Comparison of ENCODE assay signal across 20 cellular contexts in genomic region chr22:44199866-44200265, GRCh38. TPM values are rescaled to one million over a fixed set of nuclear protein-coding genes. Genes with fewer than 3 reads are reported as not detected.
DNase-seq lines count a peak whose midpoint lies in the region; ATAC-seq and TF ChIP-seq lines count a peak whose summit lies in the region.
"Had no signal": no experiment of that assay in that cellular context is flagged by ENCODE, and none has a peak within 500 bp of the region (broad histone marks: within the 10 kb centered on the region; RNA-seq: fewer than 3 reads in every experiment).

No MANE protein-coding gene starts in this region.

- H3K36me3 ChIP-seq in neuronal stem cell (replicated peaks in 1 of 2; ENCODE audit: control insufficient read depth in 2 of 2, insufficient read depth in 2 of 2, low read length in 2 of 2), result no peaks in the 10 kb centered on the region
- H3K36me3 ChIP-seq in GM23338 (ENCODE audit: insufficient read depth), result no peaks in the 10 kb centered on the region
- H3K36me3 ChIP-seq: BE2C, HAP-1 had no signal

- ATAC-seq in Right ventricle myocardium inferior (no peak), left ventricle myocardium superior (no peak), HG03135 (IDR thresholded peaks at IDR 0.05; ENCODE audit: unreplicated experiment) (no peak), GM23338 (no peak)
- no peak for ATAC-seq in central memory CD8-positive, alpha-beta T cell (replicated peaks; ENCODE audit: extremely low read depth, poor library complexity, severe bottlenecking)
- ATAC-seq: A549, GM12878, Panc1 had no signal

- H3K79me2 ChIP-seq in GM23338 (replicated peaks; ENCODE audit: insufficient read depth), result no peaks in the 10 kb centered on the region

- H3K27me3 Mint-ChIP-seq in central memory CD8-positive, alpha-beta T cell, result no peaks in the 10 kb centered on the region
- peaks cover 3% of the 10 kb centered on the region for H3K27me3 Mint-ChIP-seq in GM23338 (ENCODE audit: insufficient read depth, low read depth, poor library complexity)
- H3K27me3 Mint-ChIP-seq: CD4-positive, alpha-beta memory T cell had no signal

- peaks cover 0 to 2% of the 10 kb centered on the region in 2 donors for H3K4me1 ChIP-seq in neuronal stem cell (ENCODE audit: control insufficient read depth in 2 of 2, insufficient read depth in 1 of 2, low read depth in 1 of 2, low read length in 2 of 2)
- no peaks in the 10 kb centered on the region for H3K4me1 ChIP-seq in GM23338 (ENCODE audit: insufficient read depth)
- H3K4me1 ChIP-seq: A549, HAP-1 had no signal

- no peaks in the 10 kb centered on the region for H3K9me2 ChIP-seq in GM23338 (ENCODE audit: insufficient read depth)

- peak overlapping the region; percentile 81 for H2AK5ac ChIP-seq in neuronal stem cell (ENCODE audit: low read depth, low read length)

- H2BK120ac ChIP-seq in neuronal stem cell (ENCODE audit: low read depth, low read length), result peak overlapping the region; percentile 52

- no peak overlapping the region for H3K4me3 Mint-ChIP-seq in central memory CD8-positive, alpha-beta T cell
- no peak overlapping the region for H3K4me3 Mint-ChIP-seq in GM23338

- TF ChIP-seq CTCF in GM23338 (conservative IDR thresholded peaks at IDR 0.05; ENCODE audit: low read depth in 2 of 2), result no peak

- DNase-seq in Right ventricle myocardium inferior (ENCODE audit: missing footprints), result peak; percentile 51
- no peak for DNase-seq in left ventricle myocardium superior
- no peak for DNase-seq in central memory CD8-positive, alpha-beta T cell (ENCODE audit: low spot score in 2 of 2)
- no peak for DNase-seq in neuronal stem cell (ENCODE audit: low spot score)
- DNase-seq in GM23338 (ENCODE audit: low spot score), result no peak
- no peak for DNase-seq in stimulated activated CD4-positive, alpha-beta T cell treated with anti-CD3 and anti-CD28 coated beads, Interleukin-2, amount 100 ng/mL, for 48 hours
- DNase-seq: BE2C; CD4-positive, alpha-beta memory T cell; DND-41; GM23248; NCI-H1105; NCI-H2029 treated with DMSO at 0.1 percent for 48 hours; NCI-H510A treated with DMSO at 0.1 percent for 48 hours; NCI-H774 had no signal

- H2BK12ac ChIP-seq in neuronal stem cell (ENCODE audit: low read length), result no peak overlapping the region

- H3K14ac ChIP-seq in neuronal stem cell (ENCODE audit: low read length), result no peak overlapping the region

- H3K27ac ChIP-seq in neuronal stem cell (replicated peaks; ENCODE audit: low read length) (no peak overlapping the region), GM23338 (ENCODE audit: low read depth) (no peak overlapping the region)
- H3K27ac ChIP-seq: A549, GM23248, KMS-11 had no signal

- H3K9ac ChIP-seq in neuronal stem cell (ENCODE audit: low read depth, low read length, poor library complexity), result no peak overlapping the region
- H3K9ac ChIP-seq: GM23248, KMS-11 had no signal

- H2AFZ ChIP-seq in neuronal stem cell (ENCODE audit: low read length), result no peak overlapping the region
- no peak overlapping the region for H2AFZ ChIP-seq in GM23338
- H2AFZ ChIP-seq: GM23248 had no signal

- peaks cover 2% of the 10 kb centered on the region for H3K79me1 ChIP-seq in neuronal stem cell (ENCODE audit: low read depth, low read length)

- H3K4me3 ChIP-seq in neuronal stem cell (ENCODE audit: low read length in 2 of 2) (no peak overlapping the region), GM23338 (no peak overlapping the region)
- H3K4me3 ChIP-seq: A549, GM12878, GM23248, HAP-1 had no signal

- H3K27ac Mint-ChIP-seq in central memory CD8-positive, alpha-beta T cell (ENCODE audit: low read depth), result peak overlapping the region; percentile 0
- no peak overlapping the region for H3K27ac Mint-ChIP-seq in GM23338

- WGBS in neuronal stem cell (ENCODE audit: extremely low coverage in 2 of 2, insufficient read length in 2 of 2, insufficient replicate concordance in 1 of 2), 2 donors, result no CpG with 5 or more reads among the region's 5 CpGs

- peak overlapping the region; percentile 27 for H2BK15ac ChIP-seq in neuronal stem cell (ENCODE audit: low read length)

- H3K4me1 Mint-ChIP-seq in central memory CD8-positive, alpha-beta T cell, result peaks cover 32% of the 10 kb centered on the region
- peaks cover 6% of the 10 kb centered on the region; the same call in 1 of the 3 replicates for H3K4me1 Mint-ChIP-seq in GM23338

- intact Hi-C loops in Right ventricle myocardium inferior (cut with DNase I), result no loop called here
- intact Hi-C loops in left ventricle myocardium superior (cut with micrococcal nuclease), result no loop called here

- no peaks in the 10 kb centered on the region for H3F3A ChIP-seq in GM23338 (replicated peaks; ENCODE audit: low read depth)

- peaks cover 20% of the 10 kb centered on the region for H3K36me3 Mint-ChIP-seq in central memory CD8-positive, alpha-beta T cell (ENCODE audit: insufficient read depth)
- H3K36me3 Mint-ChIP-seq in GM23338 (ENCODE audit: low read depth), result no peaks in the 10 kb centered on the region

- no peak overlapping the region for H4K91ac ChIP-seq in neuronal stem cell (ENCODE audit: low read depth, low read length, poor library complexity)

- no peaks in the 10 kb centered on the region for H3K9me3 ChIP-seq in neuronal stem cell (replicated peaks in 1 of 2; ENCODE audit: control insufficient read depth in 2 of 2, insufficient read depth in 1 of 2, low read depth in 1 of 2, low read length in 2 of 2)
- H3K9me3 ChIP-seq: A549, BE2C, HAP-1 had no signal

- H2BK5ac ChIP-seq in neuronal stem cell (ENCODE audit: low read length), result no peak overlapping the region

- H3K4ac ChIP-seq in neuronal stem cell (ENCODE audit: low read length), result no peak overlapping the region

- H3K27me3 ChIP-seq in neuronal stem cell (ENCODE audit: control insufficient read depth in 3 of 3, insufficient read depth in 3 of 3, low read depth in 1 of 3, low read length in 3 of 3) (peaks cover 0 to 37% (median 0%) of the 10 kb centered on the region in 3 experiments), GM23338 (ENCODE audit: insufficient read depth) (no peaks in the 10 kb centered on the region)
- H3K27me3 ChIP-seq: BE2C had no signal

- no peak overlapping the region for H4K8ac ChIP-seq in neuronal stem cell (ENCODE audit: low read depth, low read length)

- peak overlapping the region; percentile 42 for H3K18ac ChIP-seq in neuronal stem cell (ENCODE audit: low read length)

- no peak overlapping the region for H3K4me2 ChIP-seq in neuronal stem cell (ENCODE audit: insufficient read depth, low read length, poor library complexity, severe bottlenecking)
- H3K4me2 ChIP-seq in GM23338, result no peak overlapping the region
- H3K4me2 ChIP-seq: A549, KMS-11 had no signal

- no peak overlapping the region for H3K23ac ChIP-seq in neuronal stem cell (ENCODE audit: low read depth, low read length, poor library complexity)

- H3K9me3 Mint-ChIP-seq in central memory CD8-positive, alpha-beta T cell, result no peaks in the 10 kb centered on the region
- H3K9me3 Mint-ChIP-seq in GM23338, result no peaks in the 10 kb centered on the region
- H3K9me3 Mint-ChIP-seq: CD4-positive, alpha-beta memory T cell had no signal

- no peaks in the 10 kb centered on the region for H4K20me1 ChIP-seq in GM23338 (replicated peaks; ENCODE audit: insufficient read depth)

TF ChIP-seq in GM23338, 12 proteins besides CTCF, POLR2A, EP300 and RAD21 (continues in another document):
- no peak for TF ChIP-seq POLR2AphosphoS5 (IDR thresholded peaks at IDR 0.05; ENCODE audit: low read depth)
- no peak for TF ChIP-seq STAT1 (IDR thresholded peaks at IDR 0.05; ENCODE audit: unreplicated experiment)
- TF ChIP-seq, protein P1, sequence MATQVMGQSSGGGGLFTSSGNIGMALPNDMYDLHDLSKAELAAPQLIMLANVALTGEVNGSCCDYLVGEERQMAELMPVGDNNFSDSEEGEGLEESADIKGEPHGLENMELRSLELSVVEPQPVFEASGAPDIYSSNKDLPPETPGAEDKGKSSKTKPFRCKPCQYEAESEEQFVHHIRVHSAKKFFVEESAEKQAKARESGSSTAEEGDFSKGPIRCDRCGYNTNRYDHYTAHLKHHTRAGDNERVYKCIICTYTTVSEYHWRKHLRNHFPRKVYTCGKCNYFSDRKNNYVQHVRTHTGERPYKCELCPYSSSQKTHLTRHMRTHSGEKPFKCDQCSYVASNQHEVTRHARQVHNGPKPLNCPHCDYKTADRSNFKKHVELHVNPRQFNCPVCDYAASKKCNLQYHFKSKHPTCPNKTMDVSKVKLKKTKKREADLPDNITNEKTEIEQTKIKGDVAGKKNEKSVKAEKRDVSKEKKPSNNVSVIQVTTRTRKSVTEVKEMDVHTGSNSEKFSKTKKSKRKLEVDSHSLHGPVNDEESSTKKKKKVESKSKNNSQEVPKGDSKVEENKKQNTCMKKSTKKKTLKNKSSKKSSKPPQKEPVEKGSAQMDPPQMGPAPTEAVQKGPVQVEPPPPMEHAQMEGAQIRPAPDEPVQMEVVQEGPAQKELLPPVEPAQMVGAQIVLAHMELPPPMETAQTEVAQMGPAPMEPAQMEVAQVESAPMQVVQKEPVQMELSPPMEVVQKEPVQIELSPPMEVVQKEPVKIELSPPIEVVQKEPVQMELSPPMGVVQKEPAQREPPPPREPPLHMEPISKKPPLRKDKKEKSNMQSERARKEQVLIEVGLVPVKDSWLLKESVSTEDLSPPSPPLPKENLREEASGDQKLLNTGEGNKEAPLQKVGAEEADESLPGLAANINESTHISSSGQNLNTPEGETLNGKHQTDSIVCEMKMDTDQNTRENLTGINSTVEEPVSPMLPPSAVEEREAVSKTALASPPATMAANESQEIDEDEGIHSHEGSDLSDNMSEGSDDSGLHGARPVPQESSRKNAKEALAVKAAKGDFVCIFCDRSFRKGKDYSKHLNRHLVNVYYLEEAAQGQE (IDR thresholded peaks at IDR 0.05; ENCODE audit: unreplicated experiment), result no peak

RNA-seq across cellular contexts. Expression of gene PARVG, which starts 19.1 kb away (rescaled TPM):
- total RNA-seq in Right ventricle myocardium inferior (3.1 TPM), left ventricle myocardium superior (3.5 TPM)
- 0.18 TPM for polyA plus RNA-seq in neuronal stem cell (2013, experiment 1 of 2)
- polyA plus RNA-seq in neuronal stem cell (2013, experiment 2 of 2), result 0.06 TPM
- 0.14 TPM in 1 of 2 replicates, not detected in the other for total RNA-seq in GM23338 (2014; rRNA removed; shearing (Covaris generic))
- polyA plus RNA-seq in GM23338 (2016; fragmentation: Nextera tagmentation; extraction: Ambion mirVana), result 0.31 TPM in 1 of 2 replicates, not detected in the other
- total RNA-seq: GM23248 had no signal
- polyA plus RNA-seq: A549, GM23248 had no signal
